In genomic region chr2:89767581-89768435, GRCh38 we compare ENCODE assay signal across 18 cellular contexts.
DNase-seq lines count a peak whose midpoint lies in the region; ATAC-seq and TF ChIP-seq lines count a peak whose summit lies in the region.
"Had no signal": no experiment of that assay in that cellular context is flagged by ENCODE, and none has a peak within 500 bp of the region (broad histone marks: within the 10 kb centered on the region; RNA-seq: fewer than 3 reads in every experiment).

No MANE protein-coding gene starts in this region.

- TF ChIP-seq EP300 in stomach (IDR thresholded peaks at IDR 0.05) = no peak

- H3K79me2 ChIP-seq in GM23338 (replicated peaks; ENCODE audit: insufficient read depth) = no peaks in the 10 kb centered on the region

- WGBS in ectodermal cell, 2 experiments = 44 to 50% methylated on average over 59 of the region's 59 CpGs
- WGBS in right lobe of liver (ENCODE audit: insufficient coverage, low coverage, low lambda C conversion rate, missing lambda C conversion rate) = 20% methylated on average over 57 of the region's 59 CpGs
- WGBS in stomach, 5 donors = 8 to 15% (median 14%) methylated on average over 58 to 59 of the region's 59 CpGs
- 92% methylated on average over 57 of the region's 59 CpGs for WGBS in mesenchymal stem cell

- H4K8ac ChIP-seq in mesenchymal stem cell (ENCODE audit: low read length) = no peak overlapping the region

- TF ChIP-seq POLR2A in right lobe of liver (IDR thresholded peaks at IDR 0.05) (no peak), stomach (IDR thresholded peaks at IDR 0.05) (no peak)

- no peak overlapping the region for H3K4me3 Mint-ChIP-seq in GM23338
- H3K4me3 Mint-ChIP-seq: activated CD4-positive, alpha-beta T cell treated with anti-CD3 and anti-CD28 coated beads, Interleukin-2, amount 10 ng/mL, durations not matched to agents 24 days and 14 days; activated naive CD8-positive, alpha-beta T cell treated with anti-CD3 and anti-CD28 coated beads, Interleukin-2, amount 10 ng/mL, durations not matched to agents 7 days and 5 days had no signal

- H2AFZ ChIP-seq in GM23338 = 0 out of 2 replicates have a peak overlapping the region, but pooled peaks have one; percentile 14
- no peak overlapping the region for H2AFZ ChIP-seq in mesenchymal stem cell (ENCODE audit: low read depth, low read length)

- H3K27ac ChIP-seq in GM23338 (ENCODE audit: low read depth) (no peak overlapping the region), ectodermal cell (ENCODE audit: insufficient read depth, low read depth, low read length, poor library complexity, severe bottlenecking) (no peak overlapping the region), right lobe of liver (no peak overlapping the region), stomach (no peak overlapping the region), mesenchymal stem cell (ENCODE audit: low read length, poor library complexity, severe bottlenecking) (no peak overlapping the region)
- H3K27ac ChIP-seq: BLaER1, dorsolateral prefrontal cortex, KMS-11 had no signal

- no peak overlapping the region for H2BK120ac ChIP-seq in mesenchymal stem cell (ENCODE audit: low read depth, low read length)

- H3K23ac ChIP-seq in mesenchymal stem cell (ENCODE audit: low read length in 2 of 2) = no peak overlapping the region

- DNase-seq in GM23338 (ENCODE audit: low spot score) = peak; percentile 30
- peak; percentile 18 to 50 (median 49) for DNase-seq in right lobe of liver
- peak; percentile 26 for DNase-seq in stomach
- no peak for DNase-seq in activated CD4-positive, alpha-beta T cell treated with anti-CD3 and anti-CD28 coated beads, Interleukin-2, amount 50 U/mL, for 4 hours
- no peak for DNase-seq in mesenchymal stem cell
- DNase-seq: activated CD4-positive, alpha-beta T cell treated with anti-CD3 and anti-CD28 coated beads, Interleukin-2, amount 10 ng/mL, durations not matched to agents 24 days and 14 days; activated naive CD8-positive, alpha-beta T cell treated with anti-CD3 and anti-CD28 coated beads, Interleukin-2, amount 10 ng/mL, durations not matched to agents 7 days and 5 days; activated T-cell treated with anti-CD3 and anti-CD28 coated beads for 4 hours; DMS153; left colon; NCI-H1105; NCI-H2171 treated with DMSO at 0.1 percent for 48 hours; NCI-H774 had no signal

- no peaks in the 10 kb centered on the region for H3K4me1 Mint-ChIP-seq in GM23338
- H3K4me1 Mint-ChIP-seq: activated CD4-positive, alpha-beta T cell treated with anti-CD3 and anti-CD28 coated beads, Interleukin-2, amount 10 ng/mL, durations not matched to agents 24 days and 14 days; activated naive CD8-positive, alpha-beta T cell treated with anti-CD3 and anti-CD28 coated beads, Interleukin-2, amount 10 ng/mL, durations not matched to agents 7 days and 5 days had no signal

- no peak overlapping the region for H2BK5ac ChIP-seq in mesenchymal stem cell (ENCODE audit: low read depth, low read length, poor library complexity, severe bottlenecking)

- no peak overlapping the region for H2BK15ac ChIP-seq in mesenchymal stem cell (ENCODE audit: low read depth, poor library complexity, severe bottlenecking)

- H3K9me3 ChIP-seq in ectodermal cell (ENCODE audit: control insufficient read depth, low read length) (peaks cover 2% of the 10 kb centered on the region), right lobe of liver (peaks cover 0 to 9% (median 0%) of the 10 kb centered on the region in 4 donors), stomach (peaks cover 0 to 59% (median 35%) of the 10 kb centered on the region in 4 donors), mesenchymal stem cell (ENCODE audit: control insufficient read depth, low read length) (peaks cover 5% of the 10 kb centered on the region)

- no peak overlapping the region for H3K4ac ChIP-seq in mesenchymal stem cell (ENCODE audit: low read depth in 1 of 2, low read length in 2 of 2)

- no peak overlapping the region for H2BK12ac ChIP-seq in mesenchymal stem cell (ENCODE audit: low read length in 2 of 2)

- H3K14ac ChIP-seq in mesenchymal stem cell (ENCODE audit: low read length in 2 of 2) = no peak overlapping the region

- TF ChIP-seq CTCF in GM23338 (conservative IDR thresholded peaks at IDR 0.05; ENCODE audit: low read depth in 2 of 2) (no peak), right lobe of liver (IDR thresholded peaks at IDR 0.05) (no peak), stomach (IDR thresholded peaks at IDR 0.05) (no peak)

- H3K4me2 ChIP-seq in GM23338 (peak overlapping the region; percentile 74), mesenchymal stem cell (ENCODE audit: low read length, poor library complexity, severe bottlenecking) (no peak overlapping the region)
- H3K4me2 ChIP-seq: BLaER1, KMS-11 had no signal

- no peak overlapping the region for H3K9ac ChIP-seq in mesenchymal stem cell (ENCODE audit: low read length)
- H3K9ac ChIP-seq: BLaER1, KMS-11 had no signal

- intact Hi-C loops in right lobe of liver (cut with DNase I) (no loop called here), stomach (cut with DNase I; ENCODE audit: low total_unique reads) (no loop called here)

- no peaks in the 10 kb centered on the region for H3K79me1 ChIP-seq in mesenchymal stem cell (replicated peaks; ENCODE audit: low read length, poor library complexity, severe bottlenecking)

- H3K18ac ChIP-seq in mesenchymal stem cell (ENCODE audit: low read depth in 1 of 2, low read length in 2 of 2) = no peak overlapping the region

- 0 out of 2 replicates have a peak, but pooled peaks cover 4% of the 10 kb centered on the region for H3K36me3 ChIP-seq in GM23338 (ENCODE audit: insufficient read depth)
- H3K36me3 ChIP-seq in ectodermal cell (ENCODE audit: control insufficient read depth, insufficient read depth, low read length) = no peaks in the 10 kb centered on the region
- H3K36me3 ChIP-seq in right lobe of liver = no peaks in the 10 kb centered on the region
- no peaks in the 10 kb centered on the region for H3K36me3 ChIP-seq in stomach
- no peaks in the 10 kb centered on the region for H3K36me3 ChIP-seq in mesenchymal stem cell (ENCODE audit: control insufficient read depth in 1 of 2, insufficient read depth in 2 of 2, low read depth in 1 of 2, low read length in 2 of 2)
- H3K36me3 ChIP-seq: BLaER1 had no signal

- no peak overlapping the region for H4K91ac ChIP-seq in mesenchymal stem cell (ENCODE audit: low read length)

- ATAC-seq in GM23338 (no peak), right lobe of liver (no peak), HG03159 (IDR thresholded peaks at IDR 0.05; ENCODE audit: unreplicated experiment) (no peak)
- ATAC-seq: left colon had no signal

- peaks cover 11% of the 10 kb centered on the region for H3K27me3 Mint-ChIP-seq in GM23338 (ENCODE audit: insufficient read depth, low read depth, poor library complexity)

- H3K36me3 Mint-ChIP-seq in GM23338 (ENCODE audit: low read depth) = peaks cover 61% of the 10 kb centered on the region
- H3K36me3 Mint-ChIP-seq: activated naive CD8-positive, alpha-beta T cell treated with anti-CD3 and anti-CD28 coated beads, Interleukin-2, amount 10 ng/mL, durations not matched to agents 7 days and 5 days had no signal

- H3K9me3 Mint-ChIP-seq in GM23338 = peaks cover 93% of the 10 kb centered on the region

- peak overlapping the region; percentile 54 for H3K4me3 ChIP-seq in GM23338
- peak overlapping the region; percentile 22 for H3K4me3 ChIP-seq in ectodermal cell (ENCODE audit: insufficient read depth, low read depth, low read length)
- no peak overlapping the region for H3K4me3 ChIP-seq in right lobe of liver
- peak overlapping the region in 1 of 4 donors; percentile 12 for H3K4me3 ChIP-seq in stomach
- no peak overlapping the region for H3K4me3 ChIP-seq in mesenchymal stem cell (ENCODE audit: insufficient read depth in 1 of 2, low read depth in 1 of 2, low read length in 2 of 2)
- H3K4me3 ChIP-seq: BLaER1 had no signal

- no peaks in the 10 kb centered on the region for H3K4me1 ChIP-seq in GM23338 (ENCODE audit: insufficient read depth)
- H3K4me1 ChIP-seq in ectodermal cell (ENCODE audit: control insufficient read depth, insufficient read depth, low read length) = no peaks in the 10 kb centered on the region
- no peaks in the 10 kb centered on the region for H3K4me1 ChIP-seq in right lobe of liver
- peaks cover 0 to 11% (median 7%) of the 10 kb centered on the region in 4 donors for H3K4me1 ChIP-seq in stomach
- H3K4me1 ChIP-seq in mesenchymal stem cell (ENCODE audit: control insufficient read depth, insufficient read depth, low read depth, low read length) = no peaks in the 10 kb centered on the region
- H3K4me1 ChIP-seq: BLaER1 had no signal

- no peaks in the 10 kb centered on the region for H4K20me1 ChIP-seq in GM23338 (replicated peaks; ENCODE audit: insufficient read depth)
- H4K20me1 ChIP-seq: BLaER1 had no signal

- no peak overlapping the region for H2AK5ac ChIP-seq in mesenchymal stem cell (ENCODE audit: low read length, severe bottlenecking)

- peaks cover 41% of the 10 kb centered on the region for H3K27me3 ChIP-seq in GM23338 (ENCODE audit: insufficient read depth)
- peaks cover 18% of the 10 kb centered on the region for H3K27me3 ChIP-seq in ectodermal cell (ENCODE audit: control insufficient read depth, insufficient read depth, low read length, poor library complexity, severe bottlenecking)
- no peaks in the 10 kb centered on the region for H3K27me3 ChIP-seq in right lobe of liver
- peaks cover 17 to 69% (median 20%) of the 10 kb centered on the region in 3 donors for H3K27me3 ChIP-seq in stomach
- peaks cover 0 to 21% of the 10 kb centered on the region in 2 experiments for H3K27me3 ChIP-seq in mesenchymal stem cell (ENCODE audit: control insufficient read depth in 1 of 2, insufficient read depth in 1 of 2, low read length in 2 of 2)

- H3K27ac Mint-ChIP-seq in GM23338 = no peak overlapping the region
- H3K27ac Mint-ChIP-seq: activated CD4-positive, alpha-beta T cell treated with anti-CD3 and anti-CD28 coated beads, Interleukin-2, amount 10 ng/mL, durations not matched to agents 24 days and 14 days; activated naive CD8-positive, alpha-beta T cell treated with anti-CD3 and anti-CD28 coated beads, Interleukin-2, amount 10 ng/mL, durations not matched to agents 7 days and 5 days had no signal

- no peaks in the 10 kb centered on the region for H3F3A ChIP-seq in GM23338 (replicated peaks; ENCODE audit: low read depth)

- H3K9me2 ChIP-seq in GM23338 (ENCODE audit: insufficient read depth) = 0 out of 2 replicates have a peak, but pooled peaks cover 3% of the 10 kb centered on the region

TF ChIP-seq in GM23338, 12 proteins besides CTCF, POLR2A, EP300 and RAD21:
- TF ChIP-seq ZNF114 (CRISPR knock-in tag; IDR thresholded peaks at IDR 0.05) (no peak), EZH2 (IDR thresholded peaks at IDR 0.05; ENCODE audit: low read depth, unreplicated experiment) (peak; percentile 40)

Comparison
In these comparisons a context has a peak if more than half of its experiments do, and no peak if none do; other contexts are left out.
1. DNase-seq: peak in GM23338 (single experiment), right lobe of liver (3 of 3) and stomach (single experiment); none in activated CD4-positive, alpha-beta T cell treated with anti-CD3 and anti-CD28 coated beads, Interleukin-2, amount 50 U/mL, for 4 hours (0 of 2) and mesenchymal stem cell (single experiment).
2. H3K4me3 ChIP-seq: peak in GM23338 (single experiment) and ectodermal cell (single experiment); none in right lobe of liver (0 of 3) and mesenchymal stem cell (0 of 2).